In the genomic region with DNA sequence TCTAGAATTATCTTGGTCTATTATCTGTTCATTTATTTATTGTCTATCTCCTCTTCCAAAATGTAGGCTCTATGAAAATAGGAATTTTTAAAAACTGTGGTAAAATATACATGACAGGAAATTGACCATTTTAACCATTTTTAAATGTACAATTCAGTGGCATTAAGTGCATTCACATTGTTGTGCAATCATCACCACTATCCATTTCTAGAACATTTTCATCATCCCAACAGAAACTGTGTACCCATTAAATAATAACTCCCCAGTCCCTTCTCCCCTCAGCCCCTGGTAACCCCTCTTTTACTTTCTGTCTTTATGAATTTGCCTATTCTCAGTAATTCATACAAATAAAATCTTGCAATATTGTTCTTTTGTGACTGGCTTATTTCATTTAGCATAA, we compare ENCODE assay signal across 32 cellular contexts.
"Had no signal": no experiment of that assay in that cellular context is flagged by ENCODE, and none has a peak within 500 bp of the region (broad histone marks: within the 10 kb centered on the region; RNA-seq: fewer than 3 reads in every experiment).

No MANE protein-coding gene starts in this region.

- H3K27me3 ChIP-seq: adrenal gland, body of pancreas, esophagus squamous epithelium, gastroesophageal sphincter had no signal

- FAIRE-seq: colon had no signal

- H3K4me3 Mint-ChIP-seq: activated CD4-positive, alpha-beta memory T cell treated with anti-CD3 and anti-CD28 coated beads for 36 hours; activated CD4-positive, alpha-beta T cell treated with anti-CD3 and anti-CD28 coated beads for 36 hours; activated CD4-positive, alpha-beta T cell treated with anti-CD3 and anti-CD28 coated beads, Interleukin-2, amount 10 ng/mL, durations not matched to agents 24 days and 14 days; activated CD8-positive, alpha-beta memory T cell treated with anti-CD3 and anti-CD28 coated beads, Interleukin-2, amount 10 ng/mL, durations not matched to agents 7 days and 5 days; activated CD8-positive, alpha-beta T cell treated with anti-CD3 and anti-CD28 coated beads, Interleukin-2, amount 10 ng/mL, durations not matched to agents 7 days and 5 days; activated naive CD8-positive, alpha-beta T cell treated with anti-CD3 and anti-CD28 coated beads for 36 hours; activated naive CD8-positive, alpha-beta T cell treated with anti-CD3 and anti-CD28 coated beads, Interleukin-2, amount 50 U/mL, for 24 hours; activated T-helper 1 cell treated with anti-CD3 and anti-CD28 coated beads, Interleukin-12 subunit alpha, Interleukin-12 subunit beta, Interleukin-2, Interleukin-4 antibody, amounts not matched to agents 30 ng/mL and 10 ng/mL and 1 ng/mL, durations not matched to agents 14 hours and 24 hours and 36 hours; effector memory CD8-positive, alpha-beta T cell; T-helper 17 cell had no signal

- H3K9me3 Mint-ChIP-seq: activated CD4-positive, alpha-beta memory T cell treated with anti-CD3 and anti-CD28 coated beads for 36 hours; activated naive CD8-positive, alpha-beta T cell treated with anti-CD3 and anti-CD28 coated beads for 36 hours; activated T-helper 1 cell treated with anti-CD3 and anti-CD28 coated beads, Interleukin-12 subunit alpha, Interleukin-12 subunit beta, Interleukin-2, Interleukin-4 antibody, amounts not matched to agents 30 ng/mL and 10 ng/mL and 1 ng/mL, durations not matched to agents 14 hours and 24 hours and 36 hours had no signal

- H3K27ac Mint-ChIP-seq: activated CD4-positive, alpha-beta memory T cell treated with anti-CD3 and anti-CD28 coated beads for 36 hours; activated CD4-positive, alpha-beta T cell treated with anti-CD3 and anti-CD28 coated beads for 36 hours; activated CD8-positive, alpha-beta memory T cell treated with anti-CD3 and anti-CD28 coated beads, Interleukin-2, amount 10 ng/mL, durations not matched to agents 7 days and 5 days; activated CD8-positive, alpha-beta T cell treated with anti-CD3 and anti-CD28 coated beads, Interleukin-2, amount 10 ng/mL, durations not matched to agents 7 days and 5 days; activated naive CD8-positive, alpha-beta T cell treated with anti-CD3 and anti-CD28 coated beads for 36 hours; activated naive CD8-positive, alpha-beta T cell treated with anti-CD3 and anti-CD28 coated beads, Interleukin-2, amount 50 U/mL, for 24 hours had no signal

- H3K4me3 ChIP-seq: adrenal gland, body of pancreas, esophagus squamous epithelium, gastroesophageal sphincter had no signal

- DNase-seq: activated CD4-positive, alpha-beta memory T cell treated with anti-CD3 and anti-CD28 coated beads for 36 hours; activated CD4-positive, alpha-beta T cell treated with anti-CD3 and anti-CD28 coated beads for 36 hours; activated CD4-positive, alpha-beta T cell treated with anti-CD3 and anti-CD28 coated beads, Interleukin-2, amount 10 ng/mL, durations not matched to agents 24 days and 14 days; activated CD4-positive, CD25-positive, alpha-beta regulatory T cell; activated CD4-positive, CD25-positive, alpha-beta regulatory T cell treated with anti-CD3 and anti-CD28 coated beads, Interleukin-2, amount 50 U/mL, for 72 hours; activated CD8-positive, alpha-beta memory T cell treated with anti-CD3 and anti-CD28 coated beads, Interleukin-2, amount 10 ng/mL, durations not matched to agents 7 days and 5 days; activated CD8-positive, alpha-beta memory T cell treated with anti-CD3 and anti-CD28 coated beads, Interleukin-2, amount 50 U/mL, for 4 hours; activated CD8-positive, alpha-beta T cell treated with anti-CD3 and anti-CD28 coated beads, Interleukin-2, amount 10 ng/mL, durations not matched to agents 7 days and 5 days; activated gamma-delta T cell; activated naive CD4-positive, alpha-beta T cell; activated naive CD4-positive, alpha-beta T cell treated with anti-CD3 and anti-CD28 coated beads, Interleukin-2, amount 50 U/mL, for 16 hours; activated naive CD8-positive, alpha-beta T cell treated with anti-CD3 and anti-CD28 coated beads for 36 hours; activated naive CD8-positive, alpha-beta T cell treated with anti-CD3 and anti-CD28 coated beads, Interleukin-2, amount 50 U/mL, for 24 hours; activated T-cell treated with anti-CD3 and anti-CD28 coated beads, Interleukin-2, amount 50 U/mL, for 1 hour; activated T-cell treated with anti-CD3 and anti-CD28 coated beads, Interleukin-2, amount 50 U/mL, for 48 hours; adrenal gland; amygdala; aorta; body of pancreas; caudate nucleus; cortex of kidney; dermis blood vessel endothelial cell; effector CD4-positive, alpha-beta T cell; effector memory CD8-positive, alpha-beta T cell; esophagus squamous epithelium; foreskin melanocyte; T-helper 1 cell; T-helper 17 cell had no signal

- H3K4me1 ChIP-seq: adrenal gland had no signal

- H3K27ac ChIP-seq: adrenal gland, body of pancreas, epithelial cell of prostate, esophagus squamous epithelium, gastroesophageal sphincter had no signal

- H3K36me3 Mint-ChIP-seq: activated CD4-positive, alpha-beta memory T cell treated with anti-CD3 and anti-CD28 coated beads for 36 hours; activated CD8-positive, alpha-beta memory T cell treated with anti-CD3 and anti-CD28 coated beads, Interleukin-2, amount 10 ng/mL, durations not matched to agents 7 days and 5 days; activated naive CD8-positive, alpha-beta T cell treated with anti-CD3 and anti-CD28 coated beads for 36 hours had no signal

- ATAC-seq: activated CD4-positive, alpha-beta T cell treated with anti-CD3 and anti-CD28 coated beads for 36 hours; activated CD8-positive, alpha-beta memory T cell treated with anti-CD3 and anti-CD28 coated beads, Interleukin-2, amount 10 ng/mL, durations not matched to agents 7 days and 5 days; activated CD8-positive, alpha-beta T cell treated with anti-CD3 and anti-CD28 coated beads, Interleukin-2, amount 10 ng/mL, durations not matched to agents 7 days and 5 days; activated naive CD8-positive, alpha-beta T cell treated with anti-CD3 and anti-CD28 coated beads, Interleukin-2, amount 50 U/mL, for 24 hours; body of pancreas; effector memory CD8-positive, alpha-beta T cell; gastroesophageal sphincter; T-helper 17 cell had no signal

- H3K9me3 ChIP-seq: adrenal gland, body of pancreas, esophagus squamous epithelium, gastroesophageal sphincter had no signal

- H3K36me3 ChIP-seq: adrenal gland, esophagus squamous epithelium, gastroesophageal sphincter had no signal

- H3K27me3 Mint-ChIP-seq: activated CD4-positive, alpha-beta memory T cell treated with anti-CD3 and anti-CD28 coated beads for 36 hours; activated CD4-positive, alpha-beta T cell treated with anti-CD3 and anti-CD28 coated beads for 36 hours; activated CD8-positive, alpha-beta memory T cell treated with anti-CD3 and anti-CD28 coated beads, Interleukin-2, amount 10 ng/mL, durations not matched to agents 7 days and 5 days; activated naive CD8-positive, alpha-beta T cell treated with anti-CD3 and anti-CD28 coated beads for 36 hours; activated naive CD8-positive, alpha-beta T cell treated with anti-CD3 and anti-CD28 coated beads, Interleukin-2, amount 50 U/mL, for 24 hours had no signal
